ENCODE assay signal across 11 cellular contexts in the genomic region with DNA sequence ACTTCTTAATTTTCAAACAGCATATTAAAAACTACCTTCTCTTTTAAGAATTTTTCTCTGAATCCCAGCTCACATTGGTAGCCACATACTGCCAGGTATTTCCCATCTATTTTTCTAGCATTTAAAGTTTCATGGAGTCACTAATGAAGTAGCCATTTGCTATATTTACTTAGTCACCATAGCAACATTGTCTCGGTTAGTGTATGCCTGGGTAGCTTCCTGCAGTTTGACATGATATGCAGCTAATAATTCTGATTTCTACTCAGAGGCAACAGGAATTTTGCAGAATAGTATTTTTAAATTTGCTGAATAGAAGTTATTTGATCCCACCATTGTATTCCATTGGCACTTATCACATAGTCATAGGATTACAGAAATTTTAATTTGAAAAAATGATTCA. TPM values are rescaled to one million over a fixed set of nuclear protein-coding genes. Genes with fewer than 3 reads are reported as not detected.
DNase-seq lines count a peak whose midpoint lies in the region; ATAC-seq and TF ChIP-seq lines count a peak whose summit lies in the region.
"Had no signal": no experiment of that assay in that cellular context is flagged by ENCODE, and none has a peak within 500 bp of the region (broad histone marks: within the 10 kb centered on the region; RNA-seq: fewer than 3 reads in every experiment).

No MANE protein-coding gene starts in this region.

- H3K4me1 ChIP-seq in HUES6 (ENCODE audit: control insufficient read depth, insufficient read depth, low read length) (no peaks in the 10 kb centered on the region), left lung (peaks cover 0 to 6% of the 10 kb centered on the region in 2 donors)

- in situ Hi-C loops in brain microvascular endothelial cell (cut with HindIII; ENCODE audit: low pct_ligation_motif_present, low sequenced_read_pairs): no loop called here

- no peaks in the 10 kb centered on the region for H3K9me3 Mint-ChIP-seq in Calu3 (ENCODE audit: low read depth, unreplicated experiment)

- no peak for TF ChIP-seq CTCF in Calu3 (IDR thresholded peaks at IDR 0.05; ENCODE audit: unreplicated experiment)
- no peak for TF ChIP-seq CTCF in brain microvascular endothelial cell (IDR thresholded peaks at IDR 0.05; ENCODE audit: low read depth, low read length, missing control alignments)
- TF ChIP-seq CTCF in left lung (IDR thresholded peaks at IDR 0.05): no peak

- CTCF ChIA-PET in Calu3 (lab: Charles Lee): interaction anchor here (0.7 kb wide), 1 partner anchor 69 kb away, joined by 3 read pairs; no protein-coding TSS in a partner anchor

- H3K27me3 ChIP-seq in HUES6 (ENCODE audit: control insufficient read depth, insufficient read depth, low read length): no peaks in the 10 kb centered on the region
- H3K27me3 ChIP-seq in brain microvascular endothelial cell (replicated peaks): no peaks in the 10 kb centered on the region
- no peaks in the 10 kb centered on the region for H3K27me3 ChIP-seq in left lung

- no peak overlapping the region for H3K9ac ChIP-seq in HUES6 (ENCODE audit: low read length)

- H3K4me3 ChIP-seq in HUES6 (ENCODE audit: low read depth, low read length) (no peak overlapping the region), brain microvascular endothelial cell (ENCODE audit: low read depth, low read length) (no peak overlapping the region), left lung (no peak overlapping the region)

- DNase-seq in Calu3 (no peak), brain microvascular endothelial cell (peak; percentile 37), left lung (no peak), RPMI8226 (no peak)
- no peak for DNase-seq in stimulated activated CD4-positive, alpha-beta T cell treated with anti-CD3 and anti-CD28 coated beads, Interleukin-2, amount 100 ng/mL, for 24 hours
- DNase-seq in central memory CD4-positive, alpha-beta T cell: no peak
- DNase-seq: activated CD4-positive, alpha-beta T cell treated with anti-CD3 and anti-CD28 coated beads, Interleukin-2, amount 50 U/mL, for 1 hour; activated naive CD4-positive, alpha-beta T cell had no signal

- no peaks in the 10 kb centered on the region for H3K36me3 Mint-ChIP-seq in Calu3 (ENCODE audit: insufficient read depth, unreplicated experiment)

- H3K36me3 ChIP-seq in HUES6 (ENCODE audit: control insufficient read depth, insufficient read depth, low read length): no peaks in the 10 kb centered on the region
- no peaks in the 10 kb centered on the region for H3K36me3 ChIP-seq in brain microvascular endothelial cell (replicated peaks)
- H3K36me3 ChIP-seq in left lung: peaks cover 0 to 4% of the 10 kb centered on the region in 2 donors

- H3K9me3 ChIP-seq in HUES6 (ENCODE audit: control insufficient read depth, insufficient read depth, low read depth, low read length): no peaks in the 10 kb centered on the region
- no peaks in the 10 kb centered on the region for H3K9me3 ChIP-seq in left lung

- no TSS peak for BruUV-seq in Calu3 (replicated peaks; lab: Mats Ljungman, UMichigan)

- H3K4me3 Mint-ChIP-seq in Calu3 (ENCODE audit: low read depth, unreplicated experiment): no peak overlapping the region

- peaks cover 10% of the 10 kb centered on the region for H3K4me1 Mint-ChIP-seq in Calu3 (ENCODE audit: low read depth, unreplicated experiment)

- H3K27me3 Mint-ChIP-seq in Calu3 (ENCODE audit: unreplicated experiment): no peaks in the 10 kb centered on the region

- ATAC-seq in left lung (peak; percentile 39), HG03442 (IDR thresholded peaks at IDR 0.05; ENCODE audit: unreplicated experiment) (no peak)

- peak overlapping the region; percentile 17 for H3K27ac Mint-ChIP-seq in Calu3 (ENCODE audit: unreplicated experiment)

- 0 out of 2 replicates have a peak overlapping the region, but pooled peaks have one; percentile 62 for H3K27ac ChIP-seq in HUES6 (ENCODE audit: low read depth, low read length)
- H3K27ac ChIP-seq in brain microvascular endothelial cell: peak overlapping the region; percentile 37
- peak overlapping the region in 1 of 2 donors; percentile 58 for H3K27ac ChIP-seq in left lung

- intact Hi-C loops in Calu3 (cut with micrococcal nuclease; ENCODE audit: unreplicated experiment): no loop called here
- intact Hi-C loops in left lung (cut with DNase I): no loop called here

RNA-seq across cellular contexts. Expression of gene KCTD4, which starts 30.9 kb away (rescaled TPM):
- not detected in 2 replicates for total RNA-seq in Calu3 (2022)
- not detected for total RNA-seq in left lung
- total RNA-seq: T-helper 1 cell treated with Interleukin-12 subunit alpha and Interleukin-12 subunit beta and Interleukin-4 antibody, amounts not matched to agents 30 ng/mL and 1 ng/mL, for 36 hours had no signal
